Comparison of ENCODE assay signal across 10 cellular contexts in genomic region chr12:6235499-6235898, GRCh38. TPM values are rescaled to one million over a fixed set of nuclear protein-coding genes. Genes with fewer than 3 reads are reported as not detected.
DNase-seq lines count a peak whose midpoint lies in the region; ATAC-seq and TF ChIP-seq lines count a peak whose summit lies in the region.
"Had no signal": no experiment of that assay in that cellular context is flagged by ENCODE, and none has a peak within 500 bp of the region (broad histone marks: within the 10 kb centered on the region; RNA-seq: fewer than 3 reads in every experiment).

No MANE protein-coding gene starts in this region.

- in situ Hi-C loops in transverse colon (cut with MboI; ENCODE audit: low pct_ligation_motif_present in 1 of 4, low pct_unique_long_range_greater_than_20kb in 1 of 4, low sequenced_read_pairs in 3 of 4) = no loop called here

- peak; percentile 84 to 85 for ATAC-seq in lower lobe of right lung
- ATAC-seq in GM18873 (IDR thresholded peaks at IDR 0.05; ENCODE audit: low FRiP score, unreplicated experiment) = no peak

- H3K27me3 ChIP-seq in lower lobe of right lung (ENCODE audit: low read depth) = no peaks in the 10 kb centered on the region
- H3K27me3 ChIP-seq in transverse colon = no peaks in the 10 kb centered on the region

- TF ChIP-seq POLR2A in transverse colon (IDR thresholded peaks at IDR 0.05) = no peak

- intact Hi-C loops in lower lobe of right lung (cut with DNase I) = no loop called here
- intact Hi-C loops in transverse colon (cut with DNase I; ENCODE audit: low total_unique reads) = no loop called here

- peaks cover 73% of the 10 kb centered on the region for H3K36me3 ChIP-seq in lower lobe of right lung
- H3K36me3 ChIP-seq in transverse colon = peaks cover 0 to 44% (median 10%) of the 10 kb centered on the region in 4 donors

- DNase-seq in SIG-M5 treated with dmso at 0.1 percent for 504 hours (lab: John Stamatoyannopoulos, UW; ENCODE audit: unreplicated experiment) (peak; percentile 60), SIG-M5 (lab: John Stamatoyannopoulos, UW) (no peak), SW480 (ENCODE audit: low spot score) (peak; percentile 88), lower lobe of right lung (peak; percentile 86), transverse colon (peak; percentile 88), inferior parietal cortex (ENCODE audit: extremely low spot score) (no peak)
- no peak for DNase-seq in activated CD4-positive, alpha-beta T cell treated with anti-CD3 and anti-CD28 coated beads, Interleukin-2, amount 50 U/mL, for 4 hours
- DNase-seq: ACHN, NCI-H1694 treated with DMSO at 0.1 percent for 48 hours had no signal

- no peak for TF ChIP-seq CTCF in lower lobe of right lung (IDR thresholded peaks at IDR 0.05)
- TF ChIP-seq CTCF in transverse colon (IDR thresholded peaks at IDR 0.05) = no peak

- WGBS in transverse colon (ENCODE audit: low coverage in 1 of 2), 2 donors = 31% methylated on average over 9 of the region's 9 CpGs; no CpG with 5 or more reads in 1 of the 2 donors

- no peaks in the 10 kb centered on the region for H3K9me3 ChIP-seq in lower lobe of right lung
- no peaks in the 10 kb centered on the region for H3K9me3 ChIP-seq in transverse colon

- H3K4me1 ChIP-seq in lower lobe of right lung (peaks cover 58% of the 10 kb centered on the region), transverse colon (peaks cover 50 to 59% (median 56%) of the 10 kb centered on the region in 4 donors)

- TF ChIP-seq EP300 in transverse colon (IDR thresholded peaks at IDR 0.05; ENCODE audit: low read depth) = no peak

- H3K4me3 ChIP-seq in lower lobe of right lung (no peak overlapping the region), transverse colon (no peak overlapping the region)

- peak overlapping the region; percentile 61 for H3K27ac ChIP-seq in lower lobe of right lung
- peak overlapping the region; percentile 93 to 97 (median 95) for H3K27ac ChIP-seq in transverse colon

RNA-seq across cellular contexts. Expression of gene CD9, which starts 35.3 kb away (rescaled TPM):
- total RNA-seq in lower lobe of right lung = 437 TPM
- 100 to 1,000 TPM; 207 to 668 (median 481) TPM for total RNA-seq in transverse colon

Comparison
In these comparisons a context has a peak if more than half of its experiments do, and no peak if none do; other contexts are left out.
1. DNase-seq: peak in SIG-M5 treated with dmso at 0.1 percent for 504 hours (single experiment), SW480 (single experiment), lower lobe of right lung (single experiment) and transverse colon (single experiment); none in SIG-M5 (single experiment), activated CD4-positive, alpha-beta T cell treated with anti-CD3 and anti-CD28 coated beads, Interleukin-2, amount 50 U/mL, for 4 hours (0 of 2) and inferior parietal cortex (single experiment).